Comparison of ENCODE assay signal across 8 cellular contexts in the genomic region with DNA sequence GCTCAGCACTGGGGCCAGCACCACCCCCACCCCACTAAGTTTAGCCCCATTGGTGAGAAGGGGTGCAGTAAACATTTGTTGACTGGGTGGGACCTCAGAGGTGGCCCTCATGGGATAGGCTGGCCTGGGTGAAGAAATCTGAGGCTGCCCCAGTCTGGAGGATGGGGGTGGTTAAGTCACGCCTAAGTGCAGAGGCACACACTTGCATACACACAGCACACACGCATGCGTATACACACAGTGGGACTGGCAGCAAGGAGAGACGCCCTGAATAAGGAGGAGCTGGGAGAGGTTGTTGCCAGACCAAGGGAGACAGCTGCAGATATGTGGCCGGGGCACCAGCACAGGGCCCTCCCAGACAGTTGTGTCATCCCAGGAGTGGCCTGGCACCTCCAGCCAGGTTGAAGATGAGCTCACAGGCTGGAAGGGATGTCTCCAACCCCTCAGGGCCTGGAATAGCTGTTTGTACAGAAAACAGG. TPM values are rescaled to one million over a fixed set of nuclear protein-coding genes. Genes with fewer than 3 reads are reported as not detected.
DNase-seq lines count a peak whose midpoint lies in the region; TF ChIP-seq lines count a peak whose summit lies in the region.

No MANE protein-coding gene starts in this region.

- H3K27ac ChIP-seq in SJSA1 (peak overlapping the region; percentile 24), osteoblast (ENCODE audit: low read depth, low read length) (peak overlapping the region; percentile 87)

- peaks cover 95% of the 10 kb centered on the region for H3K79me2 ChIP-seq in osteoblast (ENCODE audit: insufficient read depth, low read length)

- peaks cover 83% of the 10 kb centered on the region for H4K20me1 ChIP-seq in osteoblast (ENCODE audit: insufficient read depth, low read length)

- DNase-seq in Daoy (ENCODE audit: low read depth) (peak; percentile 73), SJSA1 (ENCODE audit: low read depth in 1 of 2, low spot score in 2 of 2) (peak; percentile 53 to 72), fibroblast of villous mesenchyme (ENCODE audit: low read depth) (peak; percentile 97), osteoblast (ENCODE audit: insufficient read length, low spot score, missing footprints) (peak; percentile 98), NCI-H526 treated with DMSO at 0.1 percent for 48 hours (lab: John Stamatoyannopoulos, UW) (no peak), iPS-NIHi7 (ENCODE audit: extremely low spot score) (no peak), NCI-H1436 treated with DMSO at 0.1 percent for 48 hours (lab: John Stamatoyannopoulos, UW) (no peak)
- no peak for DNase-seq in activated T-cell treated with anti-CD3 and anti-CD28 coated beads, Interleukin-2, amount 50 U/mL, for 24 hours

- H3K4me3 ChIP-seq in SJSA1 (no peak overlapping the region), fibroblast of villous mesenchyme (ENCODE audit: low read depth, low read length) (no peak overlapping the region), osteoblast (ENCODE audit: insufficient read depth, low read length) (peak overlapping the region; percentile 1)

- peak overlapping the region; percentile 69 for H3K4me2 ChIP-seq in osteoblast (ENCODE audit: insufficient read depth, low read length)

- H2AFZ ChIP-seq in osteoblast (ENCODE audit: low read length): no peak overlapping the region

- H3K4me3 Mint-ChIP-seq in activated T-cell treated with anti-CD3 and anti-CD28 coated beads, Interleukin-2, amount 50 U/mL, for 24 hours: no peak overlapping the region

- peaks cover 12% of the 10 kb centered on the region for H3K4me1 Mint-ChIP-seq in activated T-cell treated with anti-CD3 and anti-CD28 coated beads, Interleukin-2, amount 50 U/mL, for 24 hours (ENCODE audit: low read depth)

- peaks cover 49% of the 10 kb centered on the region for H3K27me3 Mint-ChIP-seq in activated T-cell treated with anti-CD3 and anti-CD28 coated beads, Interleukin-2, amount 50 U/mL, for 24 hours

- H3K4me1 ChIP-seq in SJSA1 (replicated peaks) (peaks cover 75% of the 10 kb centered on the region), osteoblast (ENCODE audit: insufficient read depth, low read length) (peaks cover 71% of the 10 kb centered on the region)

- peaks cover 35% of the 10 kb centered on the region for H3K36me3 ChIP-seq in SJSA1
- H3K36me3 ChIP-seq in osteoblast (ENCODE audit: insufficient read depth, low read length): no peaks in the 10 kb centered on the region

- no peaks in the 10 kb centered on the region for H3K36me3 Mint-ChIP-seq in activated T-cell treated with anti-CD3 and anti-CD28 coated beads, Interleukin-2, amount 50 U/mL, for 24 hours (ENCODE audit: low read depth)

- H3K9me3 ChIP-seq in SJSA1 (replicated peaks) (no peaks in the 10 kb centered on the region), osteoblast (ENCODE audit: low read depth, low read length) (no peaks in the 10 kb centered on the region)

- H3K27me3 ChIP-seq in SJSA1 (replicated peaks): no peaks in the 10 kb centered on the region
- H3K27me3 ChIP-seq in osteoblast (ENCODE audit: insufficient read depth, low read length): no peaks in the 10 kb centered on the region

- no peaks in the 10 kb centered on the region for H3K9me3 Mint-ChIP-seq in activated T-cell treated with anti-CD3 and anti-CD28 coated beads, Interleukin-2, amount 50 U/mL, for 24 hours

- no peak overlapping the region for H3K27ac Mint-ChIP-seq in activated T-cell treated with anti-CD3 and anti-CD28 coated beads, Interleukin-2, amount 50 U/mL, for 24 hours

- TF ChIP-seq CTCF in fibroblast of villous mesenchyme (IDR thresholded peaks at IDR 0.05; ENCODE audit: insufficient read depth, low read depth, low read length) (no peak), osteoblast (IDR thresholded peaks at IDR 0.05; ENCODE audit: extremely low read depth, low read depth, low read length) (no peak)

RNA-seq across cellular contexts. Expression of gene BCAR1, which starts 3.0 kb away (rescaled TPM):
- total RNA-seq in Daoy (2014; rRNA removed; shearing (Covaris generic)): 39.1 and 43.3 TPM in 2 replicates
- total RNA-seq in SJSA1 (2014; rRNA removed; shearing (Covaris generic)): 86.6 and 93.5 TPM in 2 replicates
- total RNA-seq in fibroblast of villous mesenchyme (87.2 and 120 TPM in 2 replicates), osteoblast (66.9 and 75.3 TPM in 2 replicates)

RNA-seq across cellular contexts. Expression of gene CTRB1, which starts 35.6 kb away (rescaled TPM):
- not detected in 2 replicates for total RNA-seq in Daoy (2014; rRNA removed; shearing (Covaris generic))
- total RNA-seq in SJSA1 (2014; rRNA removed; shearing (Covaris generic)): not detected in 2 replicates
- total RNA-seq in fibroblast of villous mesenchyme (not detected in 2 replicates), osteoblast (not detected in 2 replicates)

RNA-seq across cellular contexts. Expression of gene CTRB2, which starts 47.4 kb away (rescaled TPM):
- not detected in 2 replicates for total RNA-seq in Daoy (2014; rRNA removed; shearing (Covaris generic))
- not detected in 2 replicates for total RNA-seq in SJSA1 (2014; rRNA removed; shearing (Covaris generic))
- not detected in 2 replicates for total RNA-seq in fibroblast of villous mesenchyme
- not detected in 2 replicates for total RNA-seq in osteoblast

Comparison
In these comparisons a context has a peak if more than half of its experiments do, and no peak if none do; other contexts are left out.
1. DNase-seq: peak in Daoy (single experiment), SJSA1 (2 of 2), fibroblast of villous mesenchyme (single experiment) and osteoblast (single experiment); none in activated T-cell treated with anti-CD3 and anti-CD28 coated beads, Interleukin-2, amount 50 U/mL, for 24 hours (single experiment), NCI-H526 treated with DMSO at 0.1 percent for 48 hours (single experiment), iPS-NIHi7 (single experiment) and NCI-H1436 treated with DMSO at 0.1 percent for 48 hours (single experiment).